2 cellular contexts compared by ENCODE assay signal in the genomic region with DNA sequence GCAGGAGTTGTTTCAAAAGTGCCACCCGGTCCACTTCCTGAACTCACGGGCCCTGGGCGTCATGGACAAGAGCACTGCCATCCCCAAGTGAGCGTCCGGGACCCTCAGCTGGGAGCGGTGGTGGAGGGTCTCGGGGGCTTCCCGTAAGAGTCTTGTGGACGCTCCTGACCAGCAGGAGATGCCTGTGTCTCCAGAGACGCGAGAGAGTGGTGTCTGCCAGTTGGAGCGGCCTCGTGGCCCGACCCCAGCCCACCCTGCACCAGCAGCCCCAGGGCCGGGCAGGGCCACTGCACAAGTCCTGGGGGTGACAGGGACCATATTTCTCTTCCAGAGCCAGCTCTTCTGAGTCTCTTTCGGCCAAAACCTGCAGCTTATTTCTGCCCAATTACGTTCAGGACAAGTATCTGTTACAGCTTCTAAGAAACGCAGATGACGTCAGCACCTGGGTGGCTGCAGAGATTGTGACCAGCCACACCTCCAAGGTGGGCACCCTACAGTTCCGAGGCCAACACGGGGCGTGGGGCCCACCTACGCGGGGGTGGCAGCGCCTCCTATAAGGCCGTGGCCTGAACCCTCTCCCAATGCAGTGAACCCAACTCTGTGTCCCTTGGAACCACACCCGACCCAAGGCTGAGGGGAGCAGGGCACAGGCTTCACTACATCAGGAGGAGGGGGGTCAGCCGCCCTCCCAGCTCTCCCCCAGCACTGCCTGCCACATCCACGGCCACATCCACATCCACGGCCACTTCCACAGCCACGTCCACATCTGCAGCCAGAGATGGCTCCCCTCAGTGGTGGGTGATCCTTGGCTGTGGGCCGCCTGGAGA.
A peak's percentile ranks its signal among the peaks of the same experiment; 100 is the strongest.
TF ChIP-seq lines count a peak whose summit lies in the region.

No MANE protein-coding gene starts in this region.

TF ChIP-seq in HEK293, 187 proteins besides CTCF, POLR2A, EP300 and RAD21:
- TF ChIP-seq GFI1B (tag by site-specific recombination; IDR thresholded peaks at IDR 0.05), result no peak
- 0 out of 2 replicates have a peak, but pooled peaks have one; percentile 11 for TF ChIP-seq GLIS2 (tag by site-specific recombination; IDR thresholded peaks at IDR 0.05)

TF ChIP-seq in H1, 55 proteins besides CTCF, POLR2A, EP300 and RAD21:
- TF ChIP-seq BRCA1 (IDR thresholded peaks at IDR 0.05; ENCODE audit: low read depth, low read length) (no peak), EGR1 (IDR thresholded peaks at IDR 0.05; ENCODE audit: borderline replicate concordance, low read depth, low read length) (peak; percentile 51)
